8 cellular contexts compared by ENCODE assay signal in the genomic region with DNA sequence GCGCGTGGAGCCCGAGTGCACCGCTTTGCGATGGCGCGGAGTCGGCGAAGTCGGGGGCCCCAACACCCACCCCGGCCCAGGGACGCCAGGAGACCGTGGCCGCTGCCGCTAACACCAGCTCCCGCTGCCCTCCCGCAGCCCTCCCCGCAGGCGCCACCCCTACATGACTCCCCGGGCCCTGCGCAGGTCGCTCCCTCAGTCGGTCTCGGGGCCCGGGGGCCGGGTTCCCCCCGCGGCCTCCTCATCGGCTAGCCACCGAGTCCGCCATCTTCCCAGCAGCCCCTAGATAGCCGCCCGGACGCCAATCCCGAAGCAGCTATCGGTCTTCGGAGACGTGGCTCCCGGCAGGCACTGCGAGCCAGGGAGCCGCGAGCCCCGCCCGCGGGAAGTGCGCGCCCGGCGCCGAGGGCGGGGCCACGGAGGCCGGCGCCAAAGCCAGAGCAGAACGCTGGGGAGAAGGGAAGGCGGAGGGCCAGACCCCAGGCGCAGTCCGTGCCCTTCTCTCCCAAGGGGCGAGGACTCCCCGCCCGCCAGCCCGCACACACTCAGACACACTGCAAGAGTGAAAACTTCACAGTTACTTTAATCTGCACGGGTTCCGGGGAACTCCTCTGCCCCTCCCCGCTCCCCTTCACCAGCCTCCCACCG. TPM values are rescaled to one million over a fixed set of nuclear protein-coding genes. Genes with fewer than 3 reads are reported as not detected.
DNase-seq lines count a peak whose midpoint lies in the region; ATAC-seq and TF ChIP-seq lines count a peak whose summit lies in the region.

A gene with protein sequence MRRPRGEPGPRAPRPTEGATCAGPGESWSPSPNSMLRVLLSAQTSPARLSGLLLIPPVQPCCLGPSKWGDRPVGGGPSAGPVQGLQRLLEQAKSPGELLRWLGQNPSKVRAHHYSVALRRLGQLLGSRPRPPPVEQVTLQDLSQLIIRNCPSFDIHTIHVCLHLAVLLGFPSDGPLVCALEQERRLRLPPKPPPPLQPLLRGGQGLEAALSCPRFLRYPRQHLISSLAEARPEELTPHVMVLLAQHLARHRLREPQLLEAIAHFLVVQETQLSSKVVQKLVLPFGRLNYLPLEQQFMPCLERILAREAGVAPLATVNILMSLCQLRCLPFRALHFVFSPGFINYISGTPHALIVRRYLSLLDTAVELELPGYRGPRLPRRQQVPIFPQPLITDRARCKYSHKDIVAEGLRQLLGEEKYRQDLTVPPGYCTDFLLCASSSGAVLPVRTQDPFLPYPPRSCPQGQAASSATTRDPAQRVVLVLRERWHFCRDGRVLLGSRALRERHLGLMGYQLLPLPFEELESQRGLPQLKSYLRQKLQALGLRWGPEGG (minus strand): TSS at position 288 of the 648 bp plus-strand sequence. CDS start 43 bp downstream, at position 245.

- no peaks in the 10 kb centered on the region for H3K9me3 ChIP-seq in prostate gland

- TF ChIP-seq CTCF in GM13976 (IDR thresholded peaks at IDR 0.05; ENCODE audit: borderline replicate concordance, control extremely low read depth, extremely low read depth, insufficient read depth, missing control alignments) (no peak), prostate gland (IDR thresholded peaks at IDR 0.05) (peak in 2 of 4 experiments; percentile 5 to 9)

- peak within 1 kb of the TSS; percentile 88 to 90 for H3K27ac ChIP-seq in prostate gland

- H3K27me3 ChIP-seq in prostate gland (replicated peaks; ENCODE audit: insufficient read depth): no peaks in the 10 kb centered on the region

- no peaks in the 10 kb centered on the region for H3K9me3 Mint-ChIP-seq in T-helper 1 cell treated with Interleukin-12 subunit alpha and Interleukin-12 subunit beta and Interleukin-4 antibody, amounts not matched to agents 30 μg/mL and 1 μg/mL, for 36 hours

- DNase-seq in GM13976 (ENCODE audit: low spot score) (peak; percentile 98), NCI-H1694 (lab: John Stamatoyannopoulos, UW) (peak; percentile 73), amniotic epithelial cell (ENCODE audit: low read depth) (peak; percentile 86), left cardiac atrium (peak; percentile 94), prostate gland (ENCODE audit: low spot score) (peak; percentile 91), ureter (ENCODE audit: low spot score) (peak; percentile 90)

- 2% methylated on average over 62 of the region's 66 CpGs for WGBS in prostate gland

- peaks cover 27% of the 10 kb centered on the region for H3K4me1 ChIP-seq in prostate gland (replicated peaks)

- in situ Hi-C loops in GM13976 (cut with MboI; ENCODE audit: low sequenced_read_pairs, unreplicated experiment): no loop called here

- peak within 1 kb of the TSS; percentile 92 for H3K4me3 Mint-ChIP-seq in T-helper 1 cell treated with Interleukin-12 subunit alpha and Interleukin-12 subunit beta and Interleukin-4 antibody, amounts not matched to agents 30 μg/mL and 1 μg/mL, for 36 hours

- peak within 1 kb of the TSS; percentile 83 to 87 for H3K4me3 ChIP-seq in prostate gland

- H3K36me3 ChIP-seq in prostate gland: no peaks in the 10 kb centered on the region

- H3K36me3 Mint-ChIP-seq in T-helper 1 cell treated with Interleukin-12 subunit alpha and Interleukin-12 subunit beta and Interleukin-4 antibody, amounts not matched to agents 30 μg/mL and 1 μg/mL, for 36 hours (ENCODE audit: low read depth): peaks cover 12% of the 10 kb centered on the region

- H3K27me3 Mint-ChIP-seq in T-helper 1 cell treated with Interleukin-12 subunit alpha and Interleukin-12 subunit beta and Interleukin-4 antibody, amounts not matched to agents 30 μg/mL and 1 μg/mL, for 36 hours (ENCODE audit: low read depth): peaks cover 14% of the 10 kb centered on the region

- peaks cover 28% of the 10 kb centered on the region for H3K4me1 Mint-ChIP-seq in T-helper 1 cell treated with Interleukin-12 subunit alpha and Interleukin-12 subunit beta and Interleukin-4 antibody, amounts not matched to agents 30 μg/mL and 1 μg/mL, for 36 hours (ENCODE audit: low read depth)

- ATAC-seq in HG02852 (IDR thresholded peaks at IDR 0.05; ENCODE audit: unreplicated experiment): peak; percentile 72
- peak; percentile 82 to 85 for ATAC-seq in left cardiac atrium

- H3K27ac Mint-ChIP-seq in T-helper 1 cell treated with Interleukin-12 subunit alpha and Interleukin-12 subunit beta and Interleukin-4 antibody, amounts not matched to agents 30 μg/mL and 1 μg/mL, for 36 hours: peak within 1 kb of the TSS; percentile 76

- TF ChIP-seq POLR2A in prostate gland (IDR thresholded peaks at IDR 0.05): peak; percentile 74

- intact Hi-C loops in left cardiac atrium (cut with DNase I): no loop called here
- intact Hi-C loops in prostate gland (cut with DNase I): loop anchor here (10.0 kb wide), 1 partner anchor 116 kb away; no protein-coding TSS in a partner anchor

RNA-seq across cellular contexts. Expression of the gene that starts here (rescaled TPM):
- total RNA-seq in left cardiac atrium (10 to 100 TPM; 62.9 to 73.2 TPM), prostate gland (100 to 1,000 TPM; 107 to 122 TPM), ureter (91.7 TPM)

Comparison
In these comparisons a context has a peak if more than half of its experiments do, and no peak if none do; other contexts are left out.
1. Peak in every context shown above with its lines: DNase-seq, ATAC-seq, H3K4me3 ChIP-seq and H3K27ac ChIP-seq.